13 cellular contexts compared by ENCODE assay signal in genomic region chr17:6712854-6713129, GRCh38. TPM values are rescaled to one million over a fixed set of nuclear protein-coding genes. Genes with fewer than 3 reads are reported as not detected.
DNase-seq lines count a peak whose midpoint lies in the region; ATAC-seq, FAIRE-seq and TF ChIP-seq lines count a peak whose summit lies in the region.
"Had no signal": no experiment of that assay in that cellular context is flagged by ENCODE, and none has a peak within 500 bp of the region (broad histone marks: within the 10 kb centered on the region; RNA-seq: fewer than 3 reads in every experiment).

No MANE protein-coding gene starts in this region.

- peak overlapping the region; percentile 76 for H3K4me3 Mint-ChIP-seq in activated naive CD4-positive, alpha-beta T cell treated with anti-CD3 and anti-CD28 coated beads, Interleukin-2, amount 50 U/mL, for 24 hours
- no peak overlapping the region for H3K4me3 Mint-ChIP-seq in activated naive CD4-positive, alpha-beta T cell treated with anti-CD3 and anti-CD28 coated beads, Interleukin-2, amount 10 ng/mL, durations not matched to agents 7 days and 5 days
- peak overlapping the region; percentile 74 to 85 for H3K4me3 Mint-ChIP-seq in stimulated activated naive CD8-positive, alpha-beta T cell treated with anti-CD3 and anti-CD28 coated beads, Interleukin-15, amount 100 ng/mL, for 72 hours

- no peaks in the 10 kb centered on the region for H3K9me1 ChIP-seq in K562 (ENCODE audit: control insufficient read depth, insufficient read depth, low read length)

- no peak for TF ChIP-seq RAD21 in K562 (CRISPR knock-in tag; conservative IDR thresholded peaks at IDR 0.05 in 1 of 2, IDR thresholded peaks at IDR 0.05 in 1 of 2)
- no peak for TF ChIP-seq RAD21 in HepG2 (CRISPR knock-in tag; IDR thresholded peaks at IDR 0.05)

- H3K4me2 ChIP-seq in K562 (ENCODE audit: insufficient read depth, low read length) (peak overlapping the region; percentile 37; the same call in 1 of the 2 replicates), HepG2 (ENCODE audit: low read depth, low read length) (peak overlapping the region; percentile 93)

- POLR2A ChIA-PET in K562 (lab: Yijun Ruan, JAX), result no interaction called here
- POLR2A ChIA-PET in HepG2 (lab: Yijun Ruan, JAX), result interaction anchor here (0.7 to 7.8 kb wide), 28 partner anchors 11 to 1226 kb away, joined by 3 to 419 read pairs (median 4); partner anchors contain the start of genes ASGR1, ASGR2, C17orf100 and DERL2

- TF ChIP-seq EP300 in K562 (IDR thresholded peaks at IDR 0.05; ENCODE audit: low read length), result no peak
- TF ChIP-seq EP300 in HepG2 (IDR thresholded peaks at IDR 0.05; ENCODE audit: low read depth in 2 of 2, low read length in 2 of 2), result no peak
- no peak for TF ChIP-seq EP300 in HepG2 (CRISPR knock-in tag; IDR thresholded peaks at IDR 0.05; ENCODE audit: borderline replicate concordance)

- H2AFZ ChIP-seq in K562 (ENCODE audit: low read depth, low read length) (no peak overlapping the region), HepG2 (ENCODE audit: low read length) (no peak overlapping the region)

- 23% methylated on average over 9 of the region's 14 CpGs for WGBS in K562 (ENCODE audit: insufficient coverage, low coverage, missing lambda C conversion rate)
- 0% methylated on average over 1 of the region's 14 CpGs for WGBS in HepG2 (ENCODE audit: low lambda C conversion rate)

- H3K4me1 Mint-ChIP-seq in activated naive CD4-positive, alpha-beta T cell treated with anti-CD3 and anti-CD28 coated beads, Interleukin-2, amount 50 U/mL, for 24 hours, result peaks cover 14% of the 10 kb centered on the region
- peaks cover 12% of the 10 kb centered on the region for H3K4me1 Mint-ChIP-seq in activated naive CD4-positive, alpha-beta T cell treated with anti-CD3 and anti-CD28 coated beads, Interleukin-2, amount 10 ng/mL, durations not matched to agents 7 days and 5 days
- peaks cover 22% of the 10 kb centered on the region for H3K4me1 Mint-ChIP-seq in stimulated activated naive CD8-positive, alpha-beta T cell treated with anti-CD3 and anti-CD28 coated beads, Interleukin-15, amount 100 ng/mL, for 72 hours

- H4K20me1 ChIP-seq in K562 (replicated peaks; ENCODE audit: control insufficient read depth, insufficient read depth, low read length) (no peaks in the 10 kb centered on the region), HepG2 (ENCODE audit: insufficient read depth, low read length) (no peaks in the 10 kb centered on the region)

- BruUV-seq in K562 (replicated peaks; lab: Mats Ljungman, UMichigan) (no TSS peak), HepG2 (replicated peaks; lab: Mats Ljungman, UMichigan) (no TSS peak)

- FAIRE-seq in K562 (lab: Jason Lieb, UNC) (no peak), HepG2 (lab: Jason Lieb, UNC) (no peak)

- H3K27ac Mint-ChIP-seq in activated naive CD4-positive, alpha-beta T cell treated with anti-CD3 and anti-CD28 coated beads, Interleukin-2, amount 50 U/mL, for 24 hours, result no peak overlapping the region
- H3K27ac Mint-ChIP-seq in activated naive CD4-positive, alpha-beta T cell treated with anti-CD3 and anti-CD28 coated beads, Interleukin-2, amount 10 ng/mL, durations not matched to agents 7 days and 5 days, result no peak overlapping the region
- no peak overlapping the region for H3K27ac Mint-ChIP-seq in stimulated activated naive CD8-positive, alpha-beta T cell treated with anti-CD3 and anti-CD28 coated beads, Interleukin-15, amount 100 ng/mL, for 72 hours

- H3K27ac ChIP-seq in K562 (ENCODE audit: extremely low read depth, low read depth, low read length) (no peak overlapping the region), HepG2 (ENCODE audit: extremely low read length, insufficient read depth, low read length) (peak overlapping the region; percentile 74)
- H3K27ac ChIP-seq: upper lobe of left lung had no signal

- H3K4me3 ChIP-seq in K562, result no peak overlapping the region
- peak overlapping the region; percentile 60 to 84 (median 84) for H3K4me3 ChIP-seq in HepG2 (replicated peaks in 1 of 3; ENCODE audit: insufficient read depth in 1 of 3, low read depth in 2 of 3, low read length in 3 of 3)

- TF ChIP-seq POLR2A in K562 (conservative IDR thresholded peaks at IDR 0.05), result no peak
- no peak for TF ChIP-seq POLR2A in HepG2 (IDR thresholded peaks at IDR 0.05; ENCODE audit: insufficient read depth in 1 of 2, low read depth in 2 of 2, low read length in 2 of 2)

- in situ Hi-C loops in K562 (cut with MboI), result no loop called here
- in situ Hi-C loops in HepG2 (cut with HindIII; ENCODE audit: extremely low pct_ligation_motif_present, low pct_unique_long_range_greater_than_20kb), result loop anchor here (5.0 kb wide), 1 partner anchor 45 kb away; no protein-coding TSS in a partner anchor

- CTCF ChIA-PET in activated naive CD4-positive, alpha-beta T cell treated with anti-CD3 and anti-CD28 coated beads, Interleukin-2, amount 10 ng/mL, durations not matched to agents 7 days and 5 days (lab: Charles Lee), result interaction anchor here (1.3 kb wide), 1 partner anchor 43 kb away, joined by 4 read pairs; the partner anchor contains the start of gene XAF1
- CTCF ChIA-PET in K562 (lab: Yijun Ruan, JAX; ENCODE audit: low intra/inter-chr PET ratio) (no interaction called here), HepG2 (lab: Yijun Ruan, JAX; ENCODE audit: low intra/inter-chr PET ratio, low total read pairs) (interaction anchor here (1.2 to 3.6 kb wide), 4 partner anchors 13 to 47 kb away, joined by 3 to 52 read pairs (median 8); no protein-coding TSS in a partner anchor)

- H3K79me2 ChIP-seq in K562 (ENCODE audit: control insufficient read depth, insufficient read depth, low read length) (no peaks in the 10 kb centered on the region), HepG2 (ENCODE audit: insufficient read depth, low read length) (peaks cover 38% of the 10 kb centered on the region)

- H3K9me3 Mint-ChIP-seq in activated naive CD4-positive, alpha-beta T cell treated with anti-CD3 and anti-CD28 coated beads, Interleukin-2, amount 50 U/mL, for 24 hours, result no peaks in the 10 kb centered on the region
- peaks cover 2% of the 10 kb centered on the region for H3K9me3 Mint-ChIP-seq in activated naive CD4-positive, alpha-beta T cell treated with anti-CD3 and anti-CD28 coated beads, Interleukin-2, amount 10 ng/mL, durations not matched to agents 7 days and 5 days
- H3K9me3 Mint-ChIP-seq in stimulated activated naive CD8-positive, alpha-beta T cell treated with anti-CD3 and anti-CD28 coated beads, Interleukin-15, amount 100 ng/mL, for 72 hours, result no peaks in the 10 kb centered on the region

- H3K27me3 ChIP-seq in K562 (ENCODE audit: control insufficient read depth in 2 of 2, insufficient read depth in 2 of 2, low read length in 2 of 2) (peaks cover 0 to 22% of the 10 kb centered on the region in 2 experiments; a peak in 2 of 5 replicates), HepG2 (ENCODE audit: control insufficient read depth in 1 of 2, insufficient read depth in 2 of 2, low read length in 2 of 2) (no peaks in the 10 kb centered on the region; a peak in 1 of 5 replicates)

- intact Hi-C loops in K562 (cut with micrococcal nuclease) (no loop called here), HepG2 (cut with micrococcal nuclease; ENCODE audit: unreplicated experiment) (loop anchor here (1.0 to 10.0 kb wide), 3 partner anchors 12 to 82 kb away; no protein-coding TSS in a partner anchor)

- H3K9me3 ChIP-seq in K562 (replicated peaks; ENCODE audit: control insufficient read depth, insufficient read depth, low read depth, low read length) (no peaks in the 10 kb centered on the region), HepG2 (ENCODE audit: low read length) (peaks cover 6% of the 10 kb centered on the region; the same call in 1 of the 2 replicates)

- no peak overlapping the region for H3K9ac ChIP-seq in K562 (ENCODE audit: insufficient read depth in 1 of 2, low read depth in 2 of 2, low read length in 2 of 2)
- H3K9ac ChIP-seq in HepG2 (ENCODE audit: insufficient read depth, low read depth, low read length), result peak overlapping the region; percentile 83

- H3K4me1 ChIP-seq in K562 (replicated peaks in 1 of 2; ENCODE audit: control insufficient read depth in 2 of 2, insufficient read depth in 2 of 2, low read length in 2 of 2) (peaks cover 0 to 14% of the 10 kb centered on the region in 2 experiments; a peak in 2 of 5 replicates), HepG2 (ENCODE audit: insufficient read depth, low read length) (peaks cover 67% of the 10 kb centered on the region)

- H3K36me3 ChIP-seq in K562 (ENCODE audit: control insufficient read depth, insufficient read depth, low read length) (no peaks in the 10 kb centered on the region), HepG2 (replicated peaks in 1 of 2; ENCODE audit: control insufficient read depth in 1 of 2, insufficient read depth in 2 of 2, low read length in 2 of 2) (no peaks in the 10 kb centered on the region)
- H3K36me3 ChIP-seq: upper lobe of left lung had no signal

- DNase-seq in activated naive CD4-positive, alpha-beta T cell treated with anti-CD3 and anti-CD28 coated beads, Interleukin-2, amount 10 ng/mL, durations not matched to agents 7 days and 5 days, result no peak
- DNase-seq in K562 (ENCODE audit: extremely low read depth in 1 of 4, low spot score in 3 of 4) (no peak), HepG2 (ENCODE audit: low spot score) (no peak), NCI-H526 treated with DMSO at 0.1 percent for 48 hours (lab: John Stamatoyannopoulos, UW) (no peak), NOMO-1 treated with dmso at 0.1 percent for 144 hours (lab: John Stamatoyannopoulos, UW; ENCODE audit: unreplicated experiment) (no peak)
- DNase-seq in stimulated activated naive CD8-positive, alpha-beta T cell treated with anti-CD3 and anti-CD28 coated beads, Interleukin-15, amount 100 ng/mL, for 72 hours, result no peak
- DNase-seq: activated CD8-positive, alpha-beta memory T cell treated with anti-CD3 and anti-CD28 coated beads, Interleukin-2, amount 50 U/mL, for 4 hours; cerebellar nuclear complex; SW 1271 had no signal

- ATAC-seq in K562 (no peak), HepG2 (peak; percentile 10), HG03159 (IDR thresholded peaks at IDR 0.05; ENCODE audit: unreplicated experiment) (no peak)
- no peak for ATAC-seq in stimulated activated naive CD8-positive, alpha-beta T cell treated with anti-CD3 and anti-CD28 coated beads, Interleukin-15, amount 100 ng/mL, for 72 hours

- peaks cover 43% of the 10 kb centered on the region for H3K27me3 Mint-ChIP-seq in activated naive CD4-positive, alpha-beta T cell treated with anti-CD3 and anti-CD28 coated beads, Interleukin-2, amount 50 U/mL, for 24 hours
- H3K27me3 Mint-ChIP-seq in activated naive CD4-positive, alpha-beta T cell treated with anti-CD3 and anti-CD28 coated beads, Interleukin-2, amount 10 ng/mL, durations not matched to agents 7 days and 5 days, result peaks cover 60% of the 10 kb centered on the region
- peaks cover 91% of the 10 kb centered on the region for H3K27me3 Mint-ChIP-seq in stimulated activated naive CD8-positive, alpha-beta T cell treated with anti-CD3 and anti-CD28 coated beads, Interleukin-15, amount 100 ng/mL, for 72 hours

- peaks cover 3% of the 10 kb centered on the region for H3K36me3 Mint-ChIP-seq in activated naive CD4-positive, alpha-beta T cell treated with anti-CD3 and anti-CD28 coated beads, Interleukin-2, amount 50 U/mL, for 24 hours
- H3K36me3 Mint-ChIP-seq in activated naive CD4-positive, alpha-beta T cell treated with anti-CD3 and anti-CD28 coated beads, Interleukin-2, amount 10 ng/mL, durations not matched to agents 7 days and 5 days, result no peaks in the 10 kb centered on the region

- TF ChIP-seq CTCF in K562 (IDR thresholded peaks at IDR 0.05 in 2 of 3, conservative IDR thresholded peaks at IDR 0.05 in 1 of 3; ENCODE audit: insufficient read depth in 2 of 3, low read depth in 1 of 3, low read length in 3 of 3), result no peak
- TF ChIP-seq CTCF in HepG2 (CRISPR knock-in tag; IDR thresholded peaks at IDR 0.05), result no peak

RNA-seq across cellular contexts. Expression of gene SLC13A5, which starts 0.4 kb away (rescaled TPM):
- not detected in 2 replicates for total RNA-seq in K562 (2011; cell fraction: chromatin; rRNA removed; ENCODE audit: low replicate concordance)
- total RNA-seq in K562 (2011; cell fraction: nucleolus; rRNA removed), result not detected in 2 replicates
- total RNA-seq in K562 (2011; cell fraction: nucleoplasm; rRNA removed), result not detected in 2 replicates
- total RNA-seq in K562 (2014; rRNA removed), result not detected in 2 replicates
- total RNA-seq in K562 (2014; rRNA removed; fragmentation: Illumina TruSeq; extraction: Trizol), result not detected in 2 replicates
- total RNA-seq in K562 (2015; rRNA removed; fragmentation: Illumina TruSeq; extraction: Trizol), result not detected in 2 replicates
- 0.04 and 0.09 TPM in 2 replicates for total RNA-seq in K562 (2021)
- polyA plus RNA-seq in K562 (2011; rRNA removed), result 0.09 TPM in 1 of 2 replicates, not detected in the other
- not detected in 2 replicates for polyA plus RNA-seq in K562 (2011; cell fraction: cytosol; rRNA removed)
- polyA plus RNA-seq in K562 (2011; cell fraction: nucleus; rRNA removed), result 0.01 TPM in 1 of 2 replicates, not detected in the other
- 0.15 TPM in 1 of 2 replicates, not detected in the other for polyA plus RNA-seq in K562 (2012)
- polyA plus RNA-seq in K562 (2014; fragmentation: Illumina TruSeq; extraction: Trizol), result not detected in 2 replicates
- polyA plus RNA-seq in K562 (2014; fragmentation: Nextera tagmentation; extraction: Ambion mirVana), result not detected
- not detected in 2 replicates for polyA plus RNA-seq in K562 (2014; rRNA removed)
- not detected in 2 replicates for polyA minus RNA-seq in K562 (2011; rRNA and poly(A)+ RNA removed)
- polyA minus RNA-seq in K562 (2011; cell fraction: cytosol; rRNA and poly(A)+ RNA removed), result 3.8 TPM in 1 of 2 replicates, not detected in the other
- polyA minus RNA-seq in K562 (2011; cell fraction: nucleus; rRNA and poly(A)+ RNA removed), result not detected in 2 replicates
- 24.4 and 42.8 TPM in 2 replicates for total RNA-seq in HepG2 (2016; rRNA removed; fragmentation: Illumina TruSeq; extraction: Trizol)
- total RNA-seq in HepG2 (2016; cell fraction: cytosol; rRNA removed; fragmentation: Illumina TruSeq; extraction: Trizol; ENCODE audit: low read depth), result 6.1 and 8.5 TPM in 2 replicates
- 24.1 and 44.5 TPM in 2 replicates for total RNA-seq in HepG2 (2016; cell fraction: insoluble cytoplasmic fraction; rRNA removed; fragmentation: Illumina TruSeq; extraction: Trizol)
- 21.2 and 24.0 TPM in 2 replicates for total RNA-seq in HepG2 (2016; cell fraction: membrane; rRNA removed; fragmentation: Illumina TruSeq; extraction: Trizol)
- total RNA-seq in HepG2 (2016; cell fraction: nucleus; rRNA removed; fragmentation: Illumina TruSeq; extraction: Trizol), result 74.8 and 81.7 TPM in 2 replicates
- 310 and 460 TPM in 2 replicates for polyA plus RNA-seq in HepG2 (2011; rRNA removed)
- 141 and 152 TPM in 2 replicates for polyA plus RNA-seq in HepG2 (2011; cell fraction: cytosol; rRNA removed)
- polyA plus RNA-seq in HepG2 (2011; cell fraction: nucleus; rRNA removed), result 496 and 544 TPM in 2 replicates
- polyA plus RNA-seq in HepG2 (2012), result 253 and 287 TPM in 2 replicates
- 11.4 and 13.1 TPM in 2 replicates for polyA plus RNA-seq in HepG2 (2016; cell fraction: cytosol; fragmentation: Illumina TruSeq; extraction: Trizol; ENCODE audit: low read depth)
- polyA plus RNA-seq in HepG2 (2016; cell fraction: insoluble cytoplasmic fraction; fragmentation: Illumina TruSeq; extraction: Trizol; ENCODE audit: low read depth), result 42.4 and 50.4 TPM in 2 replicates
- polyA plus RNA-seq in HepG2 (2016; cell fraction: membrane; fragmentation: Illumina TruSeq; extraction: Trizol; ENCODE audit: low read depth), result 28.2 and 31.8 TPM in 2 replicates
- polyA plus RNA-seq in HepG2 (2016; cell fraction: nucleus; fragmentation: Illumina TruSeq; extraction: Trizol; ENCODE audit: insufficient read depth, low read depth), result 169 and 186 TPM in 2 replicates
- polyA minus RNA-seq in HepG2 (2011; rRNA and poly(A)+ RNA removed; ENCODE audit: low replicate concordance), result 0.40 and 2,799 TPM in 2 replicates
- 352 and 410 TPM in 2 replicates for polyA minus RNA-seq in HepG2 (2011; cell fraction: cytosol; rRNA and poly(A)+ RNA removed)
- 342 and 399 TPM in 2 replicates for polyA minus RNA-seq in HepG2 (2011; cell fraction: nucleus; rRNA and poly(A)+ RNA removed)
- polyA plus RNA-seq: BJ had no signal

RNA-seq across cellular contexts. Expression of gene XAF1, which starts 43.1 kb away (rescaled TPM):
- not detected in 2 replicates for total RNA-seq in K562 (2011; cell fraction: chromatin; rRNA removed; ENCODE audit: low replicate concordance)
- not detected in 2 replicates for total RNA-seq in K562 (2011; cell fraction: nucleolus; rRNA removed)
- not detected in 2 replicates for total RNA-seq in K562 (2011; cell fraction: nucleoplasm; rRNA removed)
- total RNA-seq in K562 (2014; rRNA removed) (0.09 TPM in 1 of 2 replicates, not detected in the other), K562 (2014; rRNA removed; fragmentation: Illumina TruSeq; extraction: Trizol) (0.07 TPM in 1 of 2 replicates, not detected in the other), K562 (2015; rRNA removed; fragmentation: Illumina TruSeq; extraction: Trizol) (0.18 and 0.19 TPM in 2 replicates), K562 (2021) (0.22 and 0.47 TPM in 2 replicates), HepG2 (2016; rRNA removed; fragmentation: Illumina TruSeq; extraction: Trizol) (1.7 and 2.4 TPM in 2 replicates)
- polyA plus RNA-seq in K562 (2011; rRNA removed) (not detected in 2 replicates), K562 (2014; fragmentation: Illumina TruSeq; extraction: Trizol) (0.07 TPM in 1 of 2 replicates, not detected in the other), K562 (2014; fragmentation: Nextera tagmentation; extraction: Ambion mirVana) (under 1 TPM in 1 of 2 experiments, not detected in 1; 0.11 TPM), K562 (2014; rRNA removed) (0.07 TPM in 1 of 2 replicates, not detected in the other), HepG2 (2011; rRNA removed) (1.2 and 1.6 TPM in 2 replicates)
- polyA plus RNA-seq in K562 (2011; cell fraction: cytosol; rRNA removed), result not detected in 2 replicates
- polyA plus RNA-seq in K562 (2011; cell fraction: nucleus; rRNA removed), result not detected in 2 replicates
- 0.34 and 1.4 TPM in 2 replicates for polyA plus RNA-seq in K562 (2012)
- polyA minus RNA-seq in K562 (2011; rRNA and poly(A)+ RNA removed), result not detected in 2 replicates
- polyA minus RNA-seq in K562 (2011; cell fraction: cytosol; rRNA and poly(A)+ RNA removed), result not detected in 2 replicates
- not detected in 2 replicates for polyA minus RNA-seq in K562 (2011; cell fraction: nucleus; rRNA and poly(A)+ RNA removed)
- total RNA-seq in HepG2 (2016; cell fraction: cytosol; rRNA removed; fragmentation: Illumina TruSeq; extraction: Trizol; ENCODE audit: low read depth), result 0.81 and 0.97 TPM in 2 replicates
- total RNA-seq in HepG2 (2016; cell fraction: insoluble cytoplasmic fraction; rRNA removed; fragmentation: Illumina TruSeq; extraction: Trizol), result 1.7 and 2.1 TPM in 2 replicates
- 1.1 and 1.3 TPM in 2 replicates for total RNA-seq in HepG2 (2016; cell fraction: membrane; rRNA removed; fragmentation: Illumina TruSeq; extraction: Trizol)
- total RNA-seq in HepG2 (2016; cell fraction: nucleus; rRNA removed; fragmentation: Illumina TruSeq; extraction: Trizol), result 2.1 and 3.7 TPM in 2 replicates
- polyA plus RNA-seq in HepG2 (2011; cell fraction: cytosol; rRNA removed), result 0.74 and 2.0 TPM in 2 replicates
- 4.3 and 11.1 TPM in 2 replicates for polyA plus RNA-seq in HepG2 (2011; cell fraction: nucleus; rRNA removed)
- 3.1 and 3.3 TPM in 2 replicates for polyA plus RNA-seq in HepG2 (2012)
- 0.15 and 0.25 TPM in 2 replicates for polyA plus RNA-seq in HepG2 (2016; cell fraction: cytosol; fragmentation: Illumina TruSeq; extraction: Trizol; ENCODE audit: low read depth)
- polyA plus RNA-seq in HepG2 (2016; cell fraction: insoluble cytoplasmic fraction; fragmentation: Illumina TruSeq; extraction: Trizol; ENCODE audit: low read depth), result 2.3 and 3.4 TPM in 2 replicates
- polyA plus RNA-seq in HepG2 (2016; cell fraction: membrane; fragmentation: Illumina TruSeq; extraction: Trizol; ENCODE audit: low read depth), result 0.66 and 0.71 TPM in 2 replicates
- polyA plus RNA-seq in HepG2 (2016; cell fraction: nucleus; fragmentation: Illumina TruSeq; extraction: Trizol; ENCODE audit: insufficient read depth, low read depth), result 6.3 and 9.1 TPM in 2 replicates
- polyA minus RNA-seq in HepG2 (2011; rRNA and poly(A)+ RNA removed; ENCODE audit: low replicate concordance), result 2.2 TPM in 1 of 2 replicates, not detected in the other
- polyA minus RNA-seq in HepG2 (2011; cell fraction: cytosol; rRNA and poly(A)+ RNA removed), result 0.79 and 2.2 TPM in 2 replicates
- polyA minus RNA-seq in HepG2 (2011; cell fraction: nucleus; rRNA and poly(A)+ RNA removed), result 6.2 and 14.3 TPM in 2 replicates

Comparison
In these comparisons a context has a peak if more than half of its experiments do, and no peak if none do; other contexts are left out.
1. RNA of gene SLC13A5, which starts 0.4 kb away (total RNA-seq): 6.1 to 81.7 TPM in HepG2; 0.04 to 0.09 TPM in K562; every median in the first group is over 4 times any median in the second.